ENCODE assay signal across 1 cellular context in genomic region chr21:44771896-44772525, GRCh38.
TF ChIP-seq lines count a peak whose summit lies in the region.

No MANE protein-coding gene starts in this region.

TF ChIP-seq in HepG2, 621 proteins besides CTCF, POLR2A, EP300 and RAD21:
- TF ChIP-seq RBM22 (optimal IDR thresholded peaks at IDR 0.05; ENCODE audit: low read length) (peak; percentile 61), ZNF569 (CRISPR knock-in tag; IDR thresholded peaks at IDR 0.05; ENCODE audit: borderline replicate concordance) (no peak)
